8 cellular contexts compared by ENCODE assay signal in the genomic region with DNA sequence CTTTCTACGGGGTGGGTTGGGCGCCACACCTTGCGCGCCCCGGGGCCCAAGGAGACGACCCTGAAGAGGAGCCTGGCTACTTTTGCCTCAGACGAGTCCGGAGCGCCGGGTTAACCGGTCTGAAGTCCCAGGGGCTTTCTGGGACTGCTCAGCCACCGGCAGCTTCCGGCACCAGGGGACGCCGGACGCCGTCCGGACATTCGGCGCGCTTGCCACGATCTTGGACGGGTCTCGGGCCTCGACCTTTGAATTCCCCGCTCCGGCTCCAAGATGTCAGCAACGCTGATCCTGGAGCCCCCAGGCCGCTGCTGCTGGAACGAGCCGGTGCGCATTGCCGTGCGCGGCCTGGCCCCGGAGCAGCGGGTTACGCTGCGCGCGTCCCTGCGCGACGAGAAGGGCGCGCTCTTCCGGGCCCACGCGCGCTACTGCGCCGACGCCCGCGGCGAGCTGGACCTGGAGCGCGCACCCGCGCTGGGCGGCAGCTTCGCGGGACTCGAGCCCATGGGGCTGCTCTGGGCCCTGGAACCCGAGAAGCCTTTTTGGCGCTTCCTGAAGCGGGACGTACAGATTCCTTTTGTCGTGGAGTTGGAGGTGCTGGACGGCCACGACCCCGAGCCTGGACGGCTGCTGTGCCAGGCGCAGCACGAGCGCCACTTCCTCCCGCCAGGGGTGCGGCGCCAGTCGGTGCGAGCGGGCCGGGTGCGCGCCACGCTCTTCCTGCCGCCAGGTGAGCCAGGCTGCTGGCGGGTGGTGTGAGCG. TPM values are rescaled to one million over a fixed set of nuclear protein-coding genes. Genes with fewer than 3 reads are reported as not detected.
A peak's percentile ranks its signal among the peaks of the same experiment; 100 is the strongest.
DNase-seq lines count a peak whose midpoint lies in the region; ATAC-seq and TF ChIP-seq lines count a peak whose summit lies in the region.

A gene with protein sequence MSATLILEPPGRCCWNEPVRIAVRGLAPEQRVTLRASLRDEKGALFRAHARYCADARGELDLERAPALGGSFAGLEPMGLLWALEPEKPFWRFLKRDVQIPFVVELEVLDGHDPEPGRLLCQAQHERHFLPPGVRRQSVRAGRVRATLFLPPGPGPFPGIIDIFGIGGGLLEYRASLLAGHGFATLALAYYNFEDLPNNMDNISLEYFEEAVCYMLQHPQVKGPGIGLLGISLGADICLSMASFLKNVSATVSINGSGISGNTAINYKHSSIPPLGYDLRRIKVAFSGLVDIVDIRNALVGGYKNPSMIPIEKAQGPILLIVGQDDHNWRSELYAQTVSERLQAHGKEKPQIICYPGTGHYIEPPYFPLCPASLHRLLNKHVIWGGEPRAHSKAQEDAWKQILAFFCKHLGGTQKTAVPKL (plus strand): TSS at position 184 of the 759 bp plus-strand sequence. CDS start 87 bp downstream, at position 271.

- no peak within 1 kb of the TSS for H3K4me3 ChIP-seq in BLaER1
- H3K4me3 ChIP-seq in osteoblast (ENCODE audit: insufficient read depth, low read length), result peak within 1 kb of the TSS; percentile 74

- H3K27me3 ChIP-seq in BLaER1 (peaks cover 22% of the 10 kb centered on the region), osteoblast (ENCODE audit: insufficient read depth, low read length) (no peaks in the 10 kb centered on the region)

- H3K79me2 ChIP-seq in osteoblast (ENCODE audit: insufficient read depth, low read length), result no peaks in the 10 kb centered on the region

- H3K4me1 ChIP-seq in BLaER1 (no peaks in the 10 kb centered on the region), osteoblast (ENCODE audit: insufficient read depth, low read length) (no peaks in the 10 kb centered on the region)

- peak within 1 kb of the TSS; percentile 89 for H2AFZ ChIP-seq in osteoblast (ENCODE audit: low read length)

- H3K9me3 ChIP-seq in BLaER1 (peaks cover 29% of the 10 kb centered on the region), osteoblast (ENCODE audit: low read depth, low read length) (no peaks in the 10 kb centered on the region)

- DNase-seq in NCI-H748 treated with DMSO at 0.1 percent for 48 hours (lab: John Stamatoyannopoulos, UW), result peak; percentile 8
- DNase-seq in activated T-helper 1 cell treated with anti-CD3 and anti-CD28 coated beads, Interleukin-2, amount 50 U/mL, for 16 hours (ENCODE audit: low read depth in 1 of 2, low spot score in 1 of 2), result peak; percentile 26 to 30
- DNase-seq in foreskin melanocyte, result peak; percentile 37
- DNase-seq in osteoblast (ENCODE audit: insufficient read length, low spot score, missing footprints), result peak; percentile 93
- no peak for DNase-seq in SHP77 treated with DMSO at 0.1 percent for 48 hours (lab: John Stamatoyannopoulos, UW)
- DNase-seq in HCEC 1CT, result no peak

- H3K36me3 ChIP-seq in BLaER1 (no peaks in the 10 kb centered on the region), osteoblast (ENCODE audit: insufficient read depth, low read length) (no peaks in the 10 kb centered on the region)

- TF ChIP-seq CTCF in osteoblast (IDR thresholded peaks at IDR 0.05; ENCODE audit: extremely low read depth, low read depth, low read length), result no peak

- peak within 1 kb of the TSS; percentile 0; the same call in 1 of the 2 replicates for H3K4me2 ChIP-seq in BLaER1
- H3K4me2 ChIP-seq in osteoblast (ENCODE audit: insufficient read depth, low read length), result peak within 1 kb of the TSS; percentile 83

- H3K9ac ChIP-seq in BLaER1, result no peak within 1 kb of the TSS

- H4K20me1 ChIP-seq in BLaER1 (no peaks in the 10 kb centered on the region), osteoblast (ENCODE audit: insufficient read depth, low read length) (no peaks in the 10 kb centered on the region)

- H3K27ac ChIP-seq in BLaER1 (no peak within 1 kb of the TSS), osteoblast (ENCODE audit: low read depth, low read length) (no peak within 1 kb of the TSS)

- peak; percentile 59 for ATAC-seq in GM19438 (IDR thresholded peaks at IDR 0.05; ENCODE audit: low read depth, unreplicated experiment)

RNA-seq across cellular contexts. Expression of the gene that starts here (rescaled TPM):
- 1.8 and 2.5 TPM in 2 replicates for total RNA-seq in osteoblast

Comparison
In these comparisons a context has a peak if more than half of its experiments do, and no peak if none do; other contexts are left out.
1. DNase-seq: peak in NCI-H748 treated with DMSO at 0.1 percent for 48 hours (single experiment), activated T-helper 1 cell treated with anti-CD3 and anti-CD28 coated beads, Interleukin-2, amount 50 U/mL, for 16 hours (2 of 2), foreskin melanocyte (single experiment) and osteoblast (single experiment); none in SHP77 treated with DMSO at 0.1 percent for 48 hours (single experiment) and HCEC 1CT (single experiment).